ENCODE assay signal across 32 cellular contexts in the genomic region with DNA sequence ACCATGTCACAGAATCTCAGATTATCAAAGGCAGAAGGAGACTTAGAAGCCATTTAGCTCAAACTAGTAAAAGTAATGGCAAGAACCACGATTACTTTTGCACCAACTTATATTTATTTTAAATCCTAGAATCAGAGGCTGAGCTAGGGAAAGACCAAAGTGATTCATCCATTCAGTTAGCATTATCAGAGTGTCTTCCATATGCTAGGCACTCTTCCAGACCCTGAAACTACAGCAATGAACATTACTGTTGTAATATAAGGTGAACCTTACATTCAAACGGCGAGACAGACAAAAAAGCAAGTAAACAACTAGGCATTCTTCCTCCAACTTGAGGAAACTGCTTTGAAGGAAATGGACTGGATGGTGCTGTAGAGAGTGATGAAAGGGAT. TPM values are rescaled to one million over a fixed set of nuclear protein-coding genes. Genes with fewer than 3 reads are reported as not detected.
DNase-seq lines count a peak whose midpoint lies in the region; FAIRE-seq and TF ChIP-seq lines count a peak whose summit lies in the region.
"Had no signal": no experiment of that assay in that cellular context is flagged by ENCODE, and none has a peak within 500 bp of the region (broad histone marks: within the 10 kb centered on the region; RNA-seq: fewer than 3 reads in every experiment).

No MANE protein-coding gene starts in this region.

- H3K4ac ChIP-seq in mesenchymal stem cell (ENCODE audit: low read depth in 1 of 2, low read length in 2 of 2), result no peak overlapping the region

- FAIRE-seq in endothelial cell of umbilical vein (lab: Jason Lieb, UNC), result no peak
- FAIRE-seq: D721Med, endometrium, GM12878, pancreas, RCC 7860, TTC549 had no signal

- no TSS peak for BruUV-seq in endothelial cell of umbilical vein (replicated peaks; lab: Mats Ljungman, UMichigan)

- H3K18ac ChIP-seq in mesenchymal stem cell (ENCODE audit: low read depth in 1 of 2, low read length in 2 of 2), result no peak overlapping the region

- peak overlapping the region; percentile 93 for H3K27ac ChIP-seq in RWPE1
- H3K27ac ChIP-seq in endothelial cell of umbilical vein (ENCODE audit: insufficient read depth, low read depth, low read length), result no peak overlapping the region
- H3K27ac ChIP-seq in mesenchymal stem cell (ENCODE audit: low read length, poor library complexity, severe bottlenecking), result no peak overlapping the region
- H3K27ac ChIP-seq: heart left ventricle, pancreas, spleen, upper lobe of right lung had no signal

- H3K9me3 Mint-ChIP-seq in CD14-positive monocyte, result no peaks in the 10 kb centered on the region
- H3K9me3 Mint-ChIP-seq: activated CD8-positive, alpha-beta T cell treated with anti-CD3 and anti-CD28 coated beads for 36 hours; activated naive CD8-positive, alpha-beta T cell treated with anti-CD3 and anti-CD28 coated beads for 36 hours; CD4-positive, CD25-positive, alpha-beta regulatory T cell; T-helper 1 cell treated with Interleukin-12 subunit alpha and Interleukin-12 subunit beta and Interleukin-4 antibody, amounts not matched to agents 30 μg/mL and 1 μg/mL, for 36 hours had no signal

- POLR2A ChIA-PET in RWPE1 (lab: Yijun Ruan, JAX; ENCODE audit: low non-redundant PET) (interaction anchor here (0.6 kb wide), 1 partner anchor 24 kb away, joined by 3 read pairs; a partner anchor contains a TSS), endothelial cell of umbilical vein (lab: Charles Lee) (interaction anchor here (1.2 kb wide), 1 partner anchor 23 kb away, joined by 5 read pairs; no protein-coding TSS in a partner anchor)

- H3K4me1 ChIP-seq in endothelial cell of umbilical vein (ENCODE audit: control insufficient read depth, extremely low read depth, insufficient read depth, low read length), result peaks cover 33% of the 10 kb centered on the region
- H3K4me1 ChIP-seq in mesenchymal stem cell (ENCODE audit: control insufficient read depth, insufficient read depth, low read depth, low read length), result peaks cover 11% of the 10 kb centered on the region

- no peaks in the 10 kb centered on the region for H3K79me1 ChIP-seq in mesenchymal stem cell (replicated peaks; ENCODE audit: low read length, poor library complexity, severe bottlenecking)

- H2BK120ac ChIP-seq in mesenchymal stem cell (ENCODE audit: low read depth, low read length), result no peak overlapping the region

- H3K9me1 ChIP-seq in endothelial cell of umbilical vein (replicated peaks; ENCODE audit: control insufficient read depth, extremely low read depth, insufficient read depth, low read length), result no peaks in the 10 kb centered on the region

- TF ChIP-seq CTCF in CD14-positive monocyte (IDR thresholded peaks at IDR 0.05) (no peak), RWPE1 (conservative IDR thresholded peaks at IDR 0.05; ENCODE audit: low read depth) (no peak), endothelial cell of umbilical vein (IDR thresholded peaks at IDR 0.05; ENCODE audit: extremely low read depth in 1 of 2, insufficient read depth in 1 of 2, low read depth in 1 of 2, low read length in 2 of 2) (no peak)

- H3K4me1 Mint-ChIP-seq in CD14-positive monocyte, result peaks cover 51% of the 10 kb centered on the region
- H3K4me1 Mint-ChIP-seq: activated naive CD8-positive, alpha-beta T cell treated with anti-CD3 and anti-CD28 coated beads for 36 hours; CD4-positive, CD25-positive, alpha-beta regulatory T cell had no signal

- peak overlapping the region in 4 of 7 donors; percentile 8 to 94 (median 26) for H3K27ac Mint-ChIP-seq in CD14-positive monocyte
- H3K27ac Mint-ChIP-seq: activated CD8-positive, alpha-beta T cell treated with anti-CD3 and anti-CD28 coated beads for 36 hours; activated naive CD8-positive, alpha-beta T cell treated with anti-CD3 and anti-CD28 coated beads for 36 hours; T-helper 1 cell treated with Interleukin-12 subunit alpha and Interleukin-12 subunit beta and Interleukin-4 antibody, amounts not matched to agents 30 μg/mL and 1 μg/mL, for 36 hours had no signal

- H3K9ac ChIP-seq in endothelial cell of umbilical vein (replicated peaks; ENCODE audit: extremely low read depth, insufficient read depth, low read length) (no peak overlapping the region), mesenchymal stem cell (ENCODE audit: low read length) (no peak overlapping the region)

- no peaks in the 10 kb centered on the region for H3K79me2 ChIP-seq in endothelial cell of umbilical vein (ENCODE audit: control insufficient read depth, insufficient read depth, low read length)

- H4K91ac ChIP-seq in mesenchymal stem cell (ENCODE audit: low read length), result no peak overlapping the region

- no peak for DNase-seq in CD14-positive monocyte (ENCODE audit: low spot score)
- DNase-seq in RWPE1 (ENCODE audit: low spot score), result no peak
- no peak for DNase-seq in endothelial cell of umbilical vein (ENCODE audit: low read depth, low spot score)
- no peak for DNase-seq in mesenchymal stem cell
- no peak for DNase-seq in GF-D8 (lab: John Stamatoyannopoulos, UW)
- no peak for DNase-seq in dermis blood vessel endothelial cell
- no peak for DNase-seq in superior temporal gyrus (ENCODE audit: extremely low spot score)
- DNase-seq in NCI-H1417 treated with DMSO at 0.1 percent for 48 hours (lab: John Stamatoyannopoulos, UW), result no peak
- DNase-seq: activated CD4-positive, alpha-beta T cell treated with anti-CD3 and anti-CD28 coated beads for 1 hour; activated CD8-positive, alpha-beta T cell treated with anti-CD3 and anti-CD28 coated beads for 36 hours; activated effector memory CD4-positive, alpha-beta T cell treated with Interleukin-2 at 50 U/mL for 16 hours; activated naive CD8-positive, alpha-beta T cell treated with anti-CD3 and anti-CD28 coated beads for 36 hours; CD4-positive, CD25-positive, alpha-beta regulatory T cell; central memory CD4-positive, alpha-beta T cell; heart left ventricle; Karpas-422; NK-92 treated with Interleukin-12 subunit alpha and Interleukin-12 subunit beta, amount 100 ng/mL, for 24 hours; pancreas; right cardiac atrium; spleen; stimulated activated CD4-positive, alpha-beta T cell treated with anti-CD3 and anti-CD28 coated beads, Interleukin-2, amount 100 ng/mL, for 48 hours; upper lobe of right lung had no signal

- H3K36me3 ChIP-seq in endothelial cell of umbilical vein (ENCODE audit: control insufficient read depth in 2 of 2, extremely low read depth in 1 of 2, insufficient read depth in 2 of 2, low read length in 2 of 2) (no peaks in the 10 kb centered on the region), mesenchymal stem cell (ENCODE audit: control insufficient read depth in 1 of 2, insufficient read depth in 2 of 2, low read depth in 1 of 2, low read length in 2 of 2) (no peaks in the 10 kb centered on the region)
- H3K36me3 ChIP-seq: ascending aorta, heart left ventricle, pancreas, spleen, upper lobe of right lung had no signal

- no peaks in the 10 kb centered on the region for H3K9me3 ChIP-seq in endothelial cell of umbilical vein (replicated peaks; ENCODE audit: control insufficient read depth, insufficient read depth, low read length)
- H3K9me3 ChIP-seq in mesenchymal stem cell (ENCODE audit: control insufficient read depth, low read length), result no peaks in the 10 kb centered on the region
- H3K9me3 ChIP-seq: ascending aorta, heart left ventricle, pancreas, spleen, upper lobe of right lung had no signal

- H3K4me3 ChIP-seq in endothelial cell of umbilical vein (replicated peaks in 1 of 3; ENCODE audit: insufficient read depth in 1 of 3, low read depth in 1 of 3, low read length in 3 of 3) (no peak overlapping the region), mesenchymal stem cell (ENCODE audit: insufficient read depth in 1 of 2, low read depth in 1 of 2, low read length in 2 of 2) (no peak overlapping the region)
- H3K4me3 ChIP-seq: ascending aorta, GM12878, heart left ventricle, pancreas, spleen, upper lobe of right lung had no signal

- dilution Hi-C loops in endothelial cell of umbilical vein (cut with MboI; ENCODE audit: extremely low pct_ligation_motif_present, low sequenced_read_pairs), result no loop called here

- H3K36me3 Mint-ChIP-seq in CD14-positive monocyte, result no peaks in the 10 kb centered on the region
- H3K36me3 Mint-ChIP-seq: activated naive CD8-positive, alpha-beta T cell treated with anti-CD3 and anti-CD28 coated beads for 36 hours; CD4-positive, CD25-positive, alpha-beta regulatory T cell had no signal

- TF ChIP-seq POLR2A in endothelial cell of umbilical vein (IDR thresholded peaks at IDR 0.05; ENCODE audit: low read depth, low read length), result no peak

- no peak overlapping the region for H3K4me2 ChIP-seq in endothelial cell of umbilical vein (ENCODE audit: insufficient read depth, low read length)
- no peak overlapping the region for H3K4me2 ChIP-seq in mesenchymal stem cell (ENCODE audit: low read length, poor library complexity, severe bottlenecking)

- H3K23ac ChIP-seq in mesenchymal stem cell (ENCODE audit: low read length in 2 of 2), result no peak overlapping the region

- H2BK5ac ChIP-seq in mesenchymal stem cell (ENCODE audit: low read depth, low read length, poor library complexity, severe bottlenecking), result no peak overlapping the region

- H2AFZ ChIP-seq in endothelial cell of umbilical vein (ENCODE audit: low read depth, low read length) (peak overlapping the region; percentile 14), mesenchymal stem cell (ENCODE audit: low read depth, low read length) (no peak overlapping the region)

- H3K4me3 Mint-ChIP-seq in CD14-positive monocyte, result no peak overlapping the region
- H3K4me3 Mint-ChIP-seq: activated CD8-positive, alpha-beta T cell treated with anti-CD3 and anti-CD28 coated beads for 36 hours; activated naive CD8-positive, alpha-beta T cell treated with anti-CD3 and anti-CD28 coated beads for 36 hours; CD4-positive, CD25-positive, alpha-beta regulatory T cell; T-helper 1 cell treated with Interleukin-12 subunit alpha and Interleukin-12 subunit beta and Interleukin-4 antibody, amounts not matched to agents 30 μg/mL and 1 μg/mL, for 36 hours had no signal

- WGBS in mesenchymal stem cell, result 91% methylated on average over 3 of the region's 3 CpGs

- no peaks in the 10 kb centered on the region for H4K20me1 ChIP-seq in endothelial cell of umbilical vein (replicated peaks; ENCODE audit: control insufficient read depth, extremely low read depth, insufficient read depth, low read length)

- peaks cover 0 to 2% (median 1%) of the 10 kb centered on the region in 3 donors for H3K27me3 Mint-ChIP-seq in CD14-positive monocyte (ENCODE audit: low read depth in 3 of 3)

- H4K8ac ChIP-seq in mesenchymal stem cell (ENCODE audit: low read length), result no peak overlapping the region

- no peak overlapping the region for H2BK15ac ChIP-seq in mesenchymal stem cell (ENCODE audit: low read depth, poor library complexity, severe bottlenecking)

- no peak overlapping the region for H2BK12ac ChIP-seq in mesenchymal stem cell (ENCODE audit: low read length in 2 of 2)

- intact Hi-C loops in CD14-positive monocyte (cut with micrococcal nuclease), result no loop called here
- intact Hi-C loops in endothelial cell of umbilical vein (cut with micrococcal nuclease), result loop anchor here (5.0 kb wide), 1 partner anchor 34 kb away; no protein-coding TSS in a partner anchor

- H3K27me3 ChIP-seq in endothelial cell of umbilical vein (ENCODE audit: control insufficient read depth in 2 of 2, insufficient read depth in 2 of 2, low read length in 2 of 2), result no peaks in the 10 kb centered on the region
- peaks cover 0 to 33% of the 10 kb centered on the region in 2 experiments for H3K27me3 ChIP-seq in mesenchymal stem cell (ENCODE audit: control insufficient read depth in 1 of 2, insufficient read depth in 1 of 2, low read length in 2 of 2)
- H3K27me3 ChIP-seq: ascending aorta, pancreas, upper lobe of right lung had no signal

- CTCF ChIA-PET in RWPE1 (lab: Yijun Ruan, JAX), result interaction anchor here (0.6 to 0.9 kb wide), 5 partner anchors 54 to 426 kb away, joined by 3 to 5 read pairs (median 3); no protein-coding TSS in a partner anchor
- CTCF ChIA-PET in endothelial cell of umbilical vein (lab: Charles Lee), result interaction anchor here (1.4 to 6.7 kb wide), 4 partner anchors 23 to 102 kb away, joined by 4 to 68 read pairs (median 6); a partner anchor contains a TSS

- H3K14ac ChIP-seq in mesenchymal stem cell (ENCODE audit: low read length in 2 of 2), result no peak overlapping the region

- peak overlapping the region; percentile 44 for H2AK5ac ChIP-seq in mesenchymal stem cell (ENCODE audit: low read length, severe bottlenecking)

RNA-seq across cellular contexts. Expression of a gene that starts 7.9 kb away (rescaled TPM):
- not detected for polyA plus RNA-seq in CD14-positive monocyte
- total RNA-seq in endothelial cell of umbilical vein, result not detected in 2 replicates
- not detected in 2 replicates for polyA plus RNA-seq in endothelial cell of umbilical vein
- polyA plus RNA-seq in endothelial cell of umbilical vein (2011; cell fraction: cytosol; rRNA removed), result not detected in 2 replicates
- not detected in 2 replicates for polyA plus RNA-seq in endothelial cell of umbilical vein (2011; cell fraction: nucleus; rRNA removed)
- 0.07 TPM in 1 of 2 replicates, not detected in the other for polyA plus RNA-seq in endothelial cell of umbilical vein (2012)
- polyA minus RNA-seq in endothelial cell of umbilical vein, result not detected in 2 replicates
- polyA minus RNA-seq in endothelial cell of umbilical vein (2011; cell fraction: cytosol; rRNA and poly(A)+ RNA removed), result not detected
- polyA minus RNA-seq in endothelial cell of umbilical vein (2011; cell fraction: nucleus; rRNA and poly(A)+ RNA removed), result not detected in 2 replicates
- polyA plus RNA-seq in mesenchymal stem cell (2013, experiment 1 of 2), result 0.01 TPM
- 0.03 TPM for polyA plus RNA-seq in mesenchymal stem cell (2013, experiment 2 of 2)
- total RNA-seq in dermis blood vessel endothelial cell, result 0.05 TPM in 1 of 2 replicates, not detected in the other
- total RNA-seq: activated CD8-positive, alpha-beta T cell treated with anti-CD3 and anti-CD28 coated beads for 36 hours; activated naive CD8-positive, alpha-beta T cell treated with anti-CD3 and anti-CD28 coated beads for 36 hours; ascending aorta; CD4-positive, CD25-positive, alpha-beta regulatory T cell; Daoy; GM12878; lung microvascular endothelial cell; pancreas; spleen had no signal
- polyA plus RNA-seq: CD4-positive, CD25-positive, alpha-beta regulatory T cell; neural cell; pancreas; spleen had no signal

RNA-seq across cellular contexts. Expression of a gene that starts 23.9 kb away (rescaled TPM):
- 1 to 10 TPM; 3.1 to 3.6 TPM for polyA plus RNA-seq in CD14-positive monocyte
- total RNA-seq in endothelial cell of umbilical vein, result 16.5 and 16.8 TPM in 2 replicates
- polyA plus RNA-seq in endothelial cell of umbilical vein, result 5.0 and 5.9 TPM in 2 replicates
- polyA plus RNA-seq in endothelial cell of umbilical vein (2011; cell fraction: cytosol; rRNA removed), result 4.1 and 4.3 TPM in 2 replicates
- 4.0 and 4.5 TPM in 2 replicates for polyA plus RNA-seq in endothelial cell of umbilical vein (2011; cell fraction: nucleus; rRNA removed)
- 9.5 and 14.9 TPM in 2 replicates for polyA plus RNA-seq in endothelial cell of umbilical vein (2012)
- polyA minus RNA-seq in endothelial cell of umbilical vein, result 54.2 and 54.7 TPM in 2 replicates
- 4.4 TPM for polyA minus RNA-seq in endothelial cell of umbilical vein (2011; cell fraction: cytosol; rRNA and poly(A)+ RNA removed)
- 6.5 and 18.6 TPM in 2 replicates for polyA minus RNA-seq in endothelial cell of umbilical vein (2011; cell fraction: nucleus; rRNA and poly(A)+ RNA removed)
- polyA plus RNA-seq in mesenchymal stem cell (2013, experiment 1 of 2), result 11.6 TPM
- polyA plus RNA-seq in mesenchymal stem cell (2013, experiment 2 of 2), result 11.9 TPM
- 22.0 and 25.3 TPM in 2 replicates for total RNA-seq in dermis blood vessel endothelial cell
